19 cellular contexts compared by ENCODE assay signal in the genomic region with DNA sequence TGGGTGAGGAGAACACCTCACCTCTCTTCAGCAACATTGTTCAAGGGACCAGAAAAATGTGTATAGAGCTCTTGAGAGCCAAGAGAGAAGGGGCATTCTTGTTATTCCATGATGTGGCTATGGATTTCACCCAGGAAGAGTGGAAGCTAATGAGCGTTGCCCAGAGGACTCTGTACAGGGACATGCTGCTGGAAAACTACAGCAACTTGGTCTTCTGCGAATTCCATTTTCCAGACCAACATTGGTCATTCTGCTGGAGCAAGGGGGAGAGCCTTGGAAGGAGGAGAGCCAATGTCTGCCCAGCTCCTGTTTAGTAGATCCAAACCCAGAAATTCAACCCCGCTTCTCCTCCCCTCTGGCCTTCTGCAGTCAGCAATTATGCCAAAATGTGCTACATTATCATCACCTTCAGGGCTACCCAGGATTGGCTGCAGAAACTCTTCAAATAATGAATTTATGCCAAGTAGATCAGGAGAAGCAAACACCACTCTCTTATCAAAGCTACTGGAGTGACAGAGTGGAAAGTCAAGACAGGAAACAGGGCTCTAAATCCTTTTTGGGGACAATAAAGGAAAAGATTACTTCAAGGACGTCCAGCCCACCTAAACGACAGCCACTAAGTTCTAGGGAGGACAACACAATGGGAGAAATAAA.
"Had no signal": no experiment of that assay in that cellular context is flagged by ENCODE, and none has a peak within 500 bp of the region (broad histone marks: within the 10 kb centered on the region; RNA-seq: fewer than 3 reads in every experiment).

No MANE protein-coding gene starts in this region.

- H3K9me3 ChIP-seq: prostate gland, upper lobe of left lung had no signal

- H3K27ac Mint-ChIP-seq: activated naive CD8-positive, alpha-beta T cell treated with anti-CD3 and anti-CD28 coated beads, Interleukin-2, amount 10 ng/mL, durations not matched to agents 7 days and 5 days; effector memory CD8-positive, alpha-beta T cell; stimulated activated naive CD8-positive, alpha-beta T cell treated with anti-CD3 and anti-CD28 coated beads, Interleukin-15, Interleukin-2, amounts not matched to agents 100 ng/mL and 50 ng/mL, for 24 hours had no signal

- H3K36me3 Mint-ChIP-seq: activated naive CD8-positive, alpha-beta T cell treated with anti-CD3 and anti-CD28 coated beads, Interleukin-2, amount 10 ng/mL, durations not matched to agents 7 days and 5 days; natural killer cell treated with Interleukin-12 subunit alpha and Interleukin-12 subunit beta and Interleukin-15 and Interleukin-18, amount 100 ng/mL, for 72 hours had no signal

- H3K4me3 Mint-ChIP-seq: activated naive CD8-positive, alpha-beta T cell treated with anti-CD3 and anti-CD28 coated beads, Interleukin-2, amount 10 ng/mL, durations not matched to agents 7 days and 5 days; effector memory CD8-positive, alpha-beta T cell; natural killer cell treated with Interleukin-12 subunit alpha and Interleukin-12 subunit beta and Interleukin-15 and Interleukin-18, amount 100 ng/mL, for 72 hours; stimulated activated naive CD8-positive, alpha-beta T cell treated with anti-CD3 and anti-CD28 coated beads, Interleukin-15, Interleukin-2, amounts not matched to agents 100 ng/mL and 50 ng/mL, for 24 hours had no signal

- ATAC-seq: activated CD4-positive, CD25-positive, alpha-beta regulatory T cell treated with anti-CD3 and anti-CD28 coated beads, Interleukin-2, amount 50 U/mL, for 24 hours; effector memory CD8-positive, alpha-beta T cell; right cardiac atrium had no signal

- H3K4me1 Mint-ChIP-seq: activated naive CD8-positive, alpha-beta T cell treated with anti-CD3 and anti-CD28 coated beads, Interleukin-2, amount 10 ng/mL, durations not matched to agents 7 days and 5 days had no signal

- FAIRE-seq: islet of Langerhans had no signal

- DNase-seq: activated CD4-positive, alpha-beta T cell treated with anti-CD3 and anti-CD28 coated beads, Interleukin-2, amount 50 U/mL, for 1 hour; activated naive CD4-positive, alpha-beta T cell; activated naive CD8-positive, alpha-beta T cell treated with anti-CD3 and anti-CD28 coated beads, Interleukin-2, amount 10 ng/mL, durations not matched to agents 7 days and 5 days; cerebellar nuclear complex; dermis blood vessel endothelial cell; effector memory CD8-positive, alpha-beta T cell; foreskin melanocyte; head of caudate nucleus; occipital lobe; right cardiac atrium; T-helper 1 cell; upper lobe of left lung had no signal

- H3K4me1 ChIP-seq: prostate gland, upper lobe of left lung had no signal

- H3K36me3 ChIP-seq: prostate gland, upper lobe of left lung had no signal

- H3K9me3 Mint-ChIP-seq: activated naive CD8-positive, alpha-beta T cell treated with anti-CD3 and anti-CD28 coated beads, Interleukin-2, amount 10 ng/mL, durations not matched to agents 7 days and 5 days had no signal

- H3K27me3 ChIP-seq: upper lobe of left lung had no signal

- H3K4me3 ChIP-seq: lung, prostate gland, upper lobe of left lung had no signal

- H3K27me3 Mint-ChIP-seq: activated naive CD8-positive, alpha-beta T cell treated with anti-CD3 and anti-CD28 coated beads, Interleukin-2, amount 10 ng/mL, durations not matched to agents 7 days and 5 days; effector memory CD8-positive, alpha-beta T cell; natural killer cell treated with Interleukin-12 subunit alpha and Interleukin-12 subunit beta and Interleukin-15 and Interleukin-18, amount 100 ng/mL, for 72 hours; stimulated activated naive CD8-positive, alpha-beta T cell treated with anti-CD3 and anti-CD28 coated beads, Interleukin-15, Interleukin-2, amounts not matched to agents 100 ng/mL and 50 ng/mL, for 24 hours had no signal

- H3K27ac ChIP-seq: epithelial cell of prostate, prostate gland, upper lobe of left lung had no signal
